ENCODE assay signal across 12 cellular contexts in genomic region chr2:16633632-16634430, GRCh38. TPM values are rescaled to one million over a fixed set of nuclear protein-coding genes. Genes with fewer than 3 reads are reported as not detected.
DNase-seq lines count a peak whose midpoint lies in the region; ATAC-seq, FAIRE-seq and TF ChIP-seq lines count a peak whose summit lies in the region.
"Had no signal": no experiment of that assay in that cellular context is flagged by ENCODE, and none has a peak within 500 bp of the region (broad histone marks: within the 10 kb centered on the region; RNA-seq: fewer than 3 reads in every experiment).

No MANE protein-coding gene starts in this region.

- H3K79me2 ChIP-seq in GM12878 (ENCODE audit: control insufficient read depth, insufficient read depth, low read length): no peaks in the 10 kb centered on the region

- TF ChIP-seq EP300 in GM12878 (IDR thresholded peaks at IDR 0.05; ENCODE audit: borderline replicate concordance in 1 of 2, control insufficient read depth in 1 of 2, low read depth in 2 of 2, low read length in 2 of 2): no peak

- H4K20me1 ChIP-seq in GM12878 (ENCODE audit: control insufficient read depth, insufficient read depth): no peaks in the 10 kb centered on the region

- H3K4me3 ChIP-seq in GM12878: no peak overlapping the region
- H3K4me3 ChIP-seq: tibial nerve had no signal

- no peak overlapping the region for H3K27ac ChIP-seq in GM12878 (ENCODE audit: control insufficient read depth, insufficient read depth)
- H3K27ac ChIP-seq: tibial nerve had no signal

- FAIRE-seq in GM12878 (lab: Jason Lieb, UNC): no peak
- FAIRE-seq: GM12891 had no signal

- no peak for DNase-seq in stimulated activated naive CD8-positive, alpha-beta T cell treated with anti-CD3 and anti-CD28 coated beads, Interleukin-15, amount 100 ng/mL, for 72 hours
- DNase-seq in GM12878 (ENCODE audit: low read depth, low spot score): no peak
- DNase-seq in kidney glomerular epithelial cell (lab: John Stamatoyannopoulos, UW): peak; percentile 98
- no peak for DNase-seq in NCI-H2107 (lab: John Stamatoyannopoulos, UW)
- DNase-seq in NK-92 treated with Interleukin-12 subunit alpha and Interleukin-12 subunit beta, amount 100 ng/mL, for 24 hours (lab: John Stamatoyannopoulos, UW): no peak
- DNase-seq: activated CD4-positive, alpha-beta T cell treated with anti-CD3 and anti-CD28 coated beads, Interleukin-2, amount 50 U/mL, for 1 hour; nucleus accumbens had no signal

- peak overlapping the region; percentile 0 for H3K27ac Mint-ChIP-seq in stimulated activated naive CD8-positive, alpha-beta T cell treated with anti-CD3 and anti-CD28 coated beads, Interleukin-15, Interleukin-2, amounts not matched to agents 100 ng/mL and 50 ng/mL, for 24 hours
- H3K27ac Mint-ChIP-seq in stimulated activated naive CD8-positive, alpha-beta T cell treated with anti-CD3 and anti-CD28 coated beads, Interleukin-15, amount 100 ng/mL, for 72 hours: no peak overlapping the region

- WGBS in GM12878 (ENCODE audit: insufficient coverage, insufficient replicate concordance, low lambda C conversion rate, missing lambda C conversion rate): 18% methylated on average over 7 of the region's 7 CpGs

- no peaks in the 10 kb centered on the region for H3K9me3 ChIP-seq in GM12878 (replicated peaks; ENCODE audit: control insufficient read depth, insufficient read depth, low read length)
- H3K9me3 ChIP-seq: tibial nerve had no signal

- H3K36me3 ChIP-seq in GM12878 (ENCODE audit: control insufficient read depth in 2 of 2, insufficient read depth in 2 of 2, low read length in 1 of 2): no peaks in the 10 kb centered on the region
- H3K36me3 ChIP-seq: tibial nerve had no signal

- no peak overlapping the region for H3K4me2 ChIP-seq in GM12878 (ENCODE audit: control insufficient read depth, insufficient read depth)

- no peak for TF ChIP-seq RAD21 in GM12878 (IDR thresholded peaks at IDR 0.05; ENCODE audit: insufficient read depth, low read depth, low read length)

- CTCF ChIA-PET in GM12878 (lab: Yijun Ruan, JAX): interaction anchor here (1.1 to 1.2 kb wide), 4 partner anchors 9 to 25 kb away, joined by 3 to 5 read pairs (median 3); no protein-coding TSS in a partner anchor

- H2AFZ ChIP-seq in GM12878 (ENCODE audit: control insufficient read depth, low read depth, low read length): no peak overlapping the region

- BruUV-seq in GM12878 (replicated peaks; lab: Mats Ljungman, UMichigan): no TSS peak

- in situ Hi-C loops in GM12878 (cut with MboI): no loop called here

- ATAC-seq in stimulated activated naive CD8-positive, alpha-beta T cell treated with anti-CD3 and anti-CD28 coated beads, Interleukin-15, amount 100 ng/mL, for 72 hours: no peak
- ATAC-seq in GM12878 (no peak), HG02623 (IDR thresholded peaks at IDR 0.05; ENCODE audit: unreplicated experiment) (no peak), GM21367 (IDR thresholded peaks at IDR 0.05; ENCODE audit: unreplicated experiment) (no peak)

- no peaks in the 10 kb centered on the region for H3K4me1 ChIP-seq in GM12878 (ENCODE audit: control insufficient read depth, insufficient read depth, low read length)
- H3K4me1 ChIP-seq: tibial nerve had no signal

- no peaks in the 10 kb centered on the region for H3K36me3 Mint-ChIP-seq in stimulated activated naive CD8-positive, alpha-beta T cell treated with anti-CD3 and anti-CD28 coated beads, Interleukin-15, Interleukin-2, amounts not matched to agents 100 ng/mL and 50 ng/mL, for 24 hours (ENCODE audit: low read depth)

- POLR2A ChIA-PET in GM12878 (lab: Charles Lee): interaction anchor here (0.8 to 1.3 kb wide), 3 partner anchors 20 to 23 kb away, joined by 3 to 4 read pairs (median 4); no protein-coding TSS in a partner anchor

- SMC1A ChIA-PET in GM12878 (lab: Charles Lee; ENCODE audit: uncharacterized antibody, unreplicated experiment): interaction anchor here (1.0 to 11.2 kb wide), 4 partner anchors 8 to 45 kb away, joined by 3 to 302 read pairs (median 4); partner anchors contain the start of gene CYRIA

- peaks cover 40% of the 10 kb centered on the region for H3K4me1 Mint-ChIP-seq in stimulated activated naive CD8-positive, alpha-beta T cell treated with anti-CD3 and anti-CD28 coated beads, Interleukin-15, Interleukin-2, amounts not matched to agents 100 ng/mL and 50 ng/mL, for 24 hours (ENCODE audit: low read depth)
- peaks cover 12% of the 10 kb centered on the region for H3K4me1 Mint-ChIP-seq in stimulated activated naive CD8-positive, alpha-beta T cell treated with anti-CD3 and anti-CD28 coated beads, Interleukin-15, amount 100 ng/mL, for 72 hours

- RAD21 ChIA-PET in GM12878 (lab: Charles Lee; ENCODE audit: unreplicated experiment): interaction anchor here (1.1 to 11.2 kb wide), 4 partner anchors 10 to 122 kb away, joined by 3 to 185 read pairs (median 3); no protein-coding TSS in a partner anchor

- intact Hi-C loops in GM12878 (cut with micrococcal nuclease; ENCODE audit: unreplicated experiment): no loop called here

- H3K4me3 Mint-ChIP-seq in stimulated activated naive CD8-positive, alpha-beta T cell treated with anti-CD3 and anti-CD28 coated beads, Interleukin-15, Interleukin-2, amounts not matched to agents 100 ng/mL and 50 ng/mL, for 24 hours: no peak overlapping the region
- H3K4me3 Mint-ChIP-seq in stimulated activated naive CD8-positive, alpha-beta T cell treated with anti-CD3 and anti-CD28 coated beads, Interleukin-15, amount 100 ng/mL, for 72 hours: no peak overlapping the region

- TF ChIP-seq POLR2A in GM12878 (IDR thresholded peaks at IDR 0.05; ENCODE audit: low read depth, low read length): no peak

- no peaks in the 10 kb centered on the region for H3K9me3 Mint-ChIP-seq in stimulated activated naive CD8-positive, alpha-beta T cell treated with anti-CD3 and anti-CD28 coated beads, Interleukin-15, Interleukin-2, amounts not matched to agents 100 ng/mL and 50 ng/mL, for 24 hours
- no peaks in the 10 kb centered on the region for H3K9me3 Mint-ChIP-seq in stimulated activated naive CD8-positive, alpha-beta T cell treated with anti-CD3 and anti-CD28 coated beads, Interleukin-15, amount 100 ng/mL, for 72 hours

- no peak for TF ChIP-seq CTCF in GM12878 (IDR thresholded peaks at IDR 0.05 in 2 of 3, conservative IDR thresholded peaks at IDR 0.05 in 1 of 3; ENCODE audit: control insufficient read depth in 2 of 3, extremely low read depth in 1 of 3, insufficient read depth in 1 of 3, low read depth in 3 of 3, low read length in 3 of 3)

- H3K27me3 ChIP-seq in GM12878 (replicated peaks in 1 of 2; ENCODE audit: control insufficient read depth in 2 of 2, insufficient read depth in 2 of 2, low read length in 1 of 2): peaks cover 0 to 6% of the 10 kb centered on the region in 2 experiments; a peak in 2 of 4 replicates
- H3K27me3 ChIP-seq: tibial nerve had no signal

- no peaks in the 10 kb centered on the region for H3K27me3 Mint-ChIP-seq in stimulated activated naive CD8-positive, alpha-beta T cell treated with anti-CD3 and anti-CD28 coated beads, Interleukin-15, Interleukin-2, amounts not matched to agents 100 ng/mL and 50 ng/mL, for 24 hours
- peaks cover 59% of the 10 kb centered on the region for H3K27me3 Mint-ChIP-seq in stimulated activated naive CD8-positive, alpha-beta T cell treated with anti-CD3 and anti-CD28 coated beads, Interleukin-15, amount 100 ng/mL, for 72 hours

- no peak overlapping the region for H3K9ac ChIP-seq in GM12878 (ENCODE audit: control insufficient read depth, insufficient read depth, low read length)

TF ChIP-seq in GM12878, 131 proteins besides CTCF, POLR2A, EP300 and RAD21 (continues in another document):
- no peak for TF ChIP-seq SIX5 (IDR thresholded peaks at IDR 0.05; ENCODE audit: low read depth, low read length, severe bottlenecking)
- TF ChIP-seq, protein P1, sequence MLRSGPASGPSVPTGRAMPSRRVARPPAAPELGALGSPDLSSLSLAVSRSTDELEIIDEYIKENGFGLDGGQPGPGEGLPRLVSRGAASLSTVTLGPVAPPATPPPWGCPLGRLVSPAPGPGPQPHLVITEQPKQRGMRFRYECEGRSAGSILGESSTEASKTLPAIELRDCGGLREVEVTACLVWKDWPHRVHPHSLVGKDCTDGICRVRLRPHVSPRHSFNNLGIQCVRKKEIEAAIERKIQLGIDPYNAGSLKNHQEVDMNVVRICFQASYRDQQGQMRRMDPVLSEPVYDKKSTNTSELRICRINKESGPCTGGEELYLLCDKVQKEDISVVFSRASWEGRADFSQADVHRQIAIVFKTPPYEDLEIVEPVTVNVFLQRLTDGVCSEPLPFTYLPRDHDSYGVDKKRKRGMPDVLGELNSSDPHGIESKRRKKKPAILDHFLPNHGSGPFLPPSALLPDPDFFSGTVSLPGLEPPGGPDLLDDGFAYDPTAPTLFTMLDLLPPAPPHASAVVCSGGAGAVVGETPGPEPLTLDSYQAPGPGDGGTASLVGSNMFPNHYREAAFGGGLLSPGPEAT (IDR thresholded peaks at IDR 0.05; ENCODE audit: low read depth): 0 out of 2 replicates have a peak, but pooled peaks have one; percentile 24
- TF ChIP-seq ETV6 (conservative IDR thresholded peaks at IDR 0.05 in 1 of 2, IDR thresholded peaks at IDR 0.05 in 1 of 2; ENCODE audit: borderline replicate concordance in 1 of 2, low read depth in 1 of 2): no peak

RNA-seq across cellular contexts. Expression of gene CYRIA, which starts 31.8 kb away (rescaled TPM):
- total RNA-seq in GM12878 (2013; cell fraction: nucleolus; rRNA removed): 51.1 and 55.0 TPM in 2 replicates
- 3.0 and 4.2 TPM in 2 replicates for total RNA-seq in GM12878 (2014; rRNA removed)
- total RNA-seq in GM12878 (2014; rRNA removed; fragmentation: Illumina TruSeq; extraction: Trizol): 5.8 and 6.9 TPM in 2 replicates
- total RNA-seq in GM12878 (2021): 9.2 and 11.2 TPM in 2 replicates
- polyA plus RNA-seq in GM12878 (2011; ENCODE audit: low read depth): 0.73 TPM
- 11.9 and 13.0 TPM in 2 replicates for polyA plus RNA-seq in GM12878 (2011; rRNA removed)
- polyA plus RNA-seq in GM12878 (2011; cell fraction: cytosol; rRNA removed): 5.5 and 6.6 TPM in 2 replicates
- 12.6 and 15.4 TPM in 2 replicates for polyA plus RNA-seq in GM12878 (2011; cell fraction: nucleus; rRNA removed)
- 0.93 and 1.2 TPM in 2 replicates for polyA plus RNA-seq in GM12878 (2012)
- 9.4 and 11.7 TPM in 2 replicates for polyA plus RNA-seq in GM12878 (2014; fragmentation: Illumina TruSeq; extraction: Trizol)
- polyA plus RNA-seq in GM12878 (2014; fragmentation: Nextera tagmentation; extraction: Ambion mirVana): 1 to 10 TPM; 5.4 to 7.8 TPM
- 4.8 and 6.0 TPM in 2 replicates for polyA plus RNA-seq in GM12878 (2014; rRNA removed)
- polyA plus RNA-seq in GM12878 (2016; fragmentation: Nextera tagmentation; extraction: Ambion mirVana): 10 to 100 TPM in 1 of 2 experiments, 1 to 10 TPM in 1; 9.6 to 13.1 TPM
- polyA minus RNA-seq in GM12878 (2011; rRNA and poly(A)+ RNA removed): 8.2 and 12.9 TPM in 2 replicates
- 2.3 and 4.1 TPM in 2 replicates for polyA minus RNA-seq in GM12878 (2011; cell fraction: cytosol; rRNA and poly(A)+ RNA removed)
- 10.4 and 11.1 TPM in 2 replicates for polyA minus RNA-seq in GM12878 (2011; cell fraction: nucleus; rRNA and poly(A)+ RNA removed)
